ENCODE assay signal across 1 cellular context in genomic region chr12:12686925-12687324, GRCh38.
TF ChIP-seq lines count a peak whose summit lies in the region.

No MANE protein-coding gene starts in this region.

TF ChIP-seq in HepG2, 621 proteins besides CTCF, POLR2A, EP300 and RAD21:
- TF ChIP-seq, protein P1, sequence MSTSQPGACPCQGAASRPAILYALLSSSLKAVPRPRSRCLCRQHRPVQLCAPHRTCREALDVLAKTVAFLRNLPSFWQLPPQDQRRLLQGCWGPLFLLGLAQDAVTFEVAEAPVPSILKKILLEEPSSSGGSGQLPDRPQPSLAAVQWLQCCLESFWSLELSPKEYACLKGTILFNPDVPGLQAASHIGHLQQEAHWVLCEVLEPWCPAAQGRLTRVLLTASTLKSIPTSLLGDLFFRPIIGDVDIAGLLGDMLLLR (CRISPR knock-in tag; IDR thresholded peaks at IDR 0.05), result no peak
- TF ChIP-seq CHD4 (IDR thresholded peaks at IDR 0.05; ENCODE audit: borderline replicate concordance, low read length) (no peak), ZSCAN25 (CRISPR knock-in tag; IDR thresholded peaks at IDR 0.05) (no peak), ZNF274 (CRISPR knock-in tag; IDR thresholded peaks at IDR 0.05) (no peak)
